ENCODE assay signal across 8 cellular contexts in genomic region chr11:65791719-65792213, GRCh38.
DNase-seq lines count a peak whose midpoint lies in the region; ATAC-seq lines count a peak whose summit lies in the region.

No MANE protein-coding gene starts in this region.

- DNase-seq in GF-D8 (lab: John Stamatoyannopoulos, UW): peak; percentile 7
- DNase-seq in NCI-H69 (lab: John Stamatoyannopoulos, UW): peak; percentile 92
- peak; percentile 26 for DNase-seq in activated naive CD4-positive, alpha-beta T cell treated with anti-CD3 and anti-CD28 coated beads, Interleukin-2, amount 50 U/mL, for 16 hours
- DNase-seq in stimulated activated CD4-positive, alpha-beta T cell treated with anti-CD3 and anti-CD28 coated beads, Interleukin-4, amount 100 ng/mL, for 48 hours (ENCODE audit: low read depth in 2 of 2): peak; percentile 49 to 56
- DNase-seq in 8988T: no peak

- ATAC-seq in GM21528 (IDR thresholded peaks at IDR 0.05; ENCODE audit: low FRiP score, unreplicated experiment) (peak; percentile 54), HG03571 (IDR thresholded peaks at IDR 0.05; ENCODE audit: unreplicated experiment) (no peak), HG03139 (IDR thresholded peaks at IDR 0.05; ENCODE audit: unreplicated experiment) (no peak)
